In the genomic region with DNA sequence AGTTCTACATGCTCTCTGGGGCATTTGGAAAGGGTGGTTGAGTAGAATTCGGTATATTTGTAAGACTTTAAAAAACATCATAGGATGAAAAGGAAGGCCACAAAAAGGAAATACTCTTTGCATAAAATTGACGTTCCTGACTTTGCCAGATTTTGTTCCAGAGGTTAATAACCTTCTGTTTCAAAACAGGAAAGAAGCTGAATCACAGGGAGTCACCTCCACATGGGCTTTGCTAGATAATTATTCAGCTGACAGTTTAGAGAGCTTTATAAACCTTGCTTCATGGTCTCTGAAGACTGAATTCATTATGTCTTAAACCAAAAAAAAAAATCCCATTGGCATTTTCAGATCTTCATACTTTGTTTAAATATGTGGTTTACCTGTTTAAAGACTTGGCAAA, we compare ENCODE assay signal across 15 cellular contexts.
DNase-seq lines count a peak whose midpoint lies in the region; ATAC-seq and TF ChIP-seq lines count a peak whose summit lies in the region.
"Had no signal": no experiment of that assay in that cellular context is flagged by ENCODE, and none has a peak within 500 bp of the region (broad histone marks: within the 10 kb centered on the region; RNA-seq: fewer than 3 reads in every experiment).

No MANE protein-coding gene starts in this region.

- H3K4me3 Mint-ChIP-seq in activated T-helper 17 cell treated with anti-CD3 and anti-CD28 coated beads, Interleukin-2, amount 50 U/mL, for 72 hours = no peak overlapping the region
- H3K4me3 Mint-ChIP-seq: stimulated activated naive CD8-positive, alpha-beta T cell treated with anti-CD3 and anti-CD28 coated beads, Interleukin-15, Interleukin-2, amounts not matched to agents 100 ng/mL and 50 ng/mL, for 24 hours had no signal

- H3K27me3 ChIP-seq in Loucy (ENCODE audit: insufficient read depth, low read length, poor library complexity, severe bottlenecking) = no peaks in the 10 kb centered on the region
- H3K27me3 ChIP-seq: BE2C had no signal

- H3K79me2 ChIP-seq in Loucy (ENCODE audit: insufficient read depth, low read length) = no peaks in the 10 kb centered on the region

- no peak overlapping the region for H3K27ac Mint-ChIP-seq in activated T-helper 17 cell treated with anti-CD3 and anti-CD28 coated beads, Interleukin-2, amount 50 U/mL, for 72 hours
- H3K27ac Mint-ChIP-seq: stimulated activated naive CD8-positive, alpha-beta T cell treated with anti-CD3 and anti-CD28 coated beads, Interleukin-15, Interleukin-2, amounts not matched to agents 100 ng/mL and 50 ng/mL, for 24 hours had no signal

- no peaks in the 10 kb centered on the region for H3K9me3 ChIP-seq in Loucy (ENCODE audit: insufficient read depth, low read depth, low read length)
- H3K9me3 ChIP-seq: BE2C had no signal

- H3F3A ChIP-seq in Loucy (ENCODE audit: low read depth) = no peaks in the 10 kb centered on the region

- no peaks in the 10 kb centered on the region for H3K27me3 Mint-ChIP-seq in activated T-helper 17 cell treated with anti-CD3 and anti-CD28 coated beads, Interleukin-2, amount 50 U/mL, for 72 hours
- H3K27me3 Mint-ChIP-seq: stimulated activated naive CD8-positive, alpha-beta T cell treated with anti-CD3 and anti-CD28 coated beads, Interleukin-15, Interleukin-2, amounts not matched to agents 100 ng/mL and 50 ng/mL, for 24 hours had no signal

- peak overlapping the region; percentile 31 for H3K4me2 ChIP-seq in Loucy (ENCODE audit: low read depth, low read length, poor library complexity, severe bottlenecking)
- H3K4me2 ChIP-seq: KMS-11, PC-9 had no signal

- no peaks in the 10 kb centered on the region for H4K20me1 ChIP-seq in Loucy (ENCODE audit: insufficient read depth, low read length, poor library complexity, severe bottlenecking)

- H3K9me2 ChIP-seq in Loucy (replicated peaks; ENCODE audit: low read depth, low read length) = no peaks in the 10 kb centered on the region

- no peak overlapping the region for H3K9ac ChIP-seq in Loucy (ENCODE audit: low read depth, low read length, poor library complexity, severe bottlenecking)
- H3K9ac ChIP-seq: KMS-11 had no signal

- no peak for TF ChIP-seq CTCF in Loucy (conservative IDR thresholded peaks at IDR 0.05; ENCODE audit: low read length)

- DNase-seq in COR-L47 (lab: John Stamatoyannopoulos, UW) (peak; percentile 25), lung microvascular endothelial cell (ENCODE audit: low read depth in 2 of 2) (peak; percentile 87 to 89), pons (ENCODE audit: low spot score) (no peak), activated T-cell treated with anti-CD3 and anti-CD28 coated beads for 4 hours (no peak)
- DNase-seq: BE2C; PC-9; posterior cingulate gyrus; stimulated activated CD4-positive, alpha-beta T cell treated with anti-CD3 and anti-CD28 coated beads, Interleukin-4, amount 100 ng/mL, for 4 hours; T-helper 1 cell had no signal

- no peaks in the 10 kb centered on the region for H3K36me3 ChIP-seq in Loucy (ENCODE audit: insufficient read depth, low read length)
- H3K36me3 ChIP-seq: BE2C had no signal

- H3K4me3 ChIP-seq in Loucy (ENCODE audit: low read length, poor library complexity, severe bottlenecking) = no peak overlapping the region
- H3K4me3 ChIP-seq: PC-9 had no signal

- peaks cover 14% of the 10 kb centered on the region for H3K4me1 ChIP-seq in Loucy (ENCODE audit: insufficient read depth, low read length, poor library complexity, severe bottlenecking)
- H3K4me1 ChIP-seq: BE2C had no signal

- peak; percentile 77 for ATAC-seq in esophagus mucosa
- ATAC-seq in activated T-helper 17 cell treated with anti-CD3 and anti-CD28 coated beads, Interleukin-2, amount 50 U/mL, for 72 hours (replicated peaks) = no peak
- no peak for ATAC-seq in GM18870 (IDR thresholded peaks at IDR 0.05; ENCODE audit: unreplicated experiment)

- no peaks in the 10 kb centered on the region for H3K4me1 Mint-ChIP-seq in activated T-helper 17 cell treated with anti-CD3 and anti-CD28 coated beads, Interleukin-2, amount 50 U/mL, for 72 hours

- H2AFZ ChIP-seq in Loucy (ENCODE audit: low read length) = no peak overlapping the region
- H2AFZ ChIP-seq: PC-9 had no signal

- H3K36me3 Mint-ChIP-seq in activated T-helper 17 cell treated with anti-CD3 and anti-CD28 coated beads, Interleukin-2, amount 50 U/mL, for 72 hours (ENCODE audit: low read depth) = no peaks in the 10 kb centered on the region

- H3K9me3 Mint-ChIP-seq in activated T-helper 17 cell treated with anti-CD3 and anti-CD28 coated beads, Interleukin-2, amount 50 U/mL, for 72 hours = no peaks in the 10 kb centered on the region
- H3K9me3 Mint-ChIP-seq: stimulated activated naive CD8-positive, alpha-beta T cell treated with anti-CD3 and anti-CD28 coated beads, Interleukin-15, Interleukin-2, amounts not matched to agents 100 ng/mL and 50 ng/mL, for 24 hours had no signal

Comparison
In these comparisons a context has a peak if more than half of its experiments do, and no peak if none do; other contexts are left out.
1. DNase-seq: peak in COR-L47 (single experiment) and lung microvascular endothelial cell (2 of 2); none in pons (single experiment) and activated T-cell treated with anti-CD3 and anti-CD28 coated beads for 4 hours (single experiment).